ENCODE assay signal across 10 cellular contexts in the genomic region with DNA sequence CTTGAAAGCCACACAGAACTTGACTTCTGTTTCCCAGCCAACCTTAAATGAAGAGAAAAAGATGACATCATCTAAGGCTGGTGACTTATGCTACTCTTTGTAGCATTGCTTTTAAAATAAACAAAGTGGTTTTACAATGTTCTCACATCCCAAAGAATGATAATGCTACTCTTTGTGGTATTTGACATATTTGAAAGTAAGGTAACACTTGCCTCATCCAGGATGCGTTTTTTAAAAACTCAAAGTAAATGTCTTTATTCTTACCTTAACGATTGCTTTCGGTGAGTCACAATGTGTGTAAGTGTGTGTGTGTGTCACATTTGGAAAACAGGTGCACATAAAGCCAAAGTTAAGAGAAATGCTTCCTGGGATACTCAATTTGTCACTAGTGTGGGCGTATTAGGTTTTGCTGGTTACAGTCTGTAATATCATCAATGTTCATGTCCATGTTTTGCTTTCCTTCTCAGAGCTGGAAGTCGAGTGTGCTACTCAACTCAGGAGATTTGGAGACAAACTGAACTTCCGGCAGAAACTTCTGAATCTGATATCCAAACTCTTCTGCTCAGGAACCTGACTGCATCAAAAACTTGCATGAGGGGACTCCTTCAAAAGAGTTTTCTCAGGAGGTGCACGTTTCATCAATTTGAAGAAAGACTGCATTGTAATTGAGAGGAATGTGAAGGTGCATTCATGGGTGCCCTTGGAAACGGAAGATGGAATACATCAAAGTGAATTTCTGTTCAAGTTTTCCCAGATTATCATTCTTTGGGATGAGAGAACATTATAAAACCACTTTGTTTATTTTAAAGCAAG. TPM values are rescaled to one million over a fixed set of nuclear protein-coding genes. Genes with fewer than 3 reads are reported as not detected.
DNase-seq lines count a peak whose midpoint lies in the region; TF ChIP-seq lines count a peak whose summit lies in the region.
"Had no signal": no experiment of that assay in that cellular context is flagged by ENCODE, and none has a peak within 500 bp of the region (broad histone marks: within the 10 kb centered on the region; RNA-seq: fewer than 3 reads in every experiment).

No MANE protein-coding gene starts in this region.

- H3K4me3 ChIP-seq in right atrium auricular region, result no peak overlapping the region

- H3K27ac ChIP-seq in right atrium auricular region, result no peak overlapping the region

- H3K27me3 ChIP-seq in right atrium auricular region, result peaks cover 0 to 11% of the 10 kb centered on the region in 2 donors

- H3K4me1 ChIP-seq in right atrium auricular region, result peaks cover 0 to 24% of the 10 kb centered on the region in 2 donors

- no peaks in the 10 kb centered on the region for H3K36me3 ChIP-seq in right atrium auricular region

- peaks cover 26% of the 10 kb centered on the region for H3K4me1 Mint-ChIP-seq in nephron

- no peak overlapping the region for H3K27ac Mint-ChIP-seq in nephron

- no peak for TF ChIP-seq CTCF in nephron (IDR thresholded peaks at IDR 0.05; ENCODE audit: unreplicated experiment in 3 of 3)
- TF ChIP-seq CTCF in right atrium auricular region (IDR thresholded peaks at IDR 0.05), result no peak

- H3K9me3 ChIP-seq in right atrium auricular region, result no peaks in the 10 kb centered on the region

- peaks cover 3% of the 10 kb centered on the region for H3K36me3 Mint-ChIP-seq in nephron (ENCODE audit: low read depth)

- H3K4me3 Mint-ChIP-seq in nephron, result peak overlapping the region; percentile 33 to 94 (median 39)

- DNase-seq in NCI-H2107 treated with DMSO at 0.1 percent for 48 hours (lab: John Stamatoyannopoulos, UW; ENCODE audit: unreplicated experiment), result peak; percentile 79
- DNase-seq in NCI-H2107 (lab: John Stamatoyannopoulos, UW), result no peak
- peak; percentile 47 for DNase-seq in NAMALWA (ENCODE audit: low spot score)
- peak; percentile 40 for DNase-seq in central memory CD4-positive, alpha-beta T cell
- no peak for DNase-seq in right atrium auricular region (ENCODE audit: low spot score)
- DNase-seq in SKM-1 treated with dmso at 0.1 percent for 144 hours (lab: John Stamatoyannopoulos, UW; ENCODE audit: unreplicated experiment), result no peak
- no peak for DNase-seq in globus pallidus (ENCODE audit: low spot score)
- DNase-seq: SIG-M5; stimulated activated CD4-positive, alpha-beta T cell treated with anti-CD3 and anti-CD28 coated beads, Interleukin-2, amount 100 ng/mL, for 48 hours had no signal

- H3K27me3 Mint-ChIP-seq in nephron (ENCODE audit: low read depth), result peaks cover 86% of the 10 kb centered on the region

- no peaks in the 10 kb centered on the region for H3K9me3 Mint-ChIP-seq in nephron

RNA-seq across cellular contexts. Expression of gene PMAIP1, which starts 2.6 kb away (rescaled TPM):
- under 1 TPM; 0.22 to 0.75 TPM for total RNA-seq in right atrium auricular region

Comparison
In these comparisons a context has a peak if more than half of its experiments do, and no peak if none do; other contexts are left out.
1. DNase-seq: peak in NCI-H2107 treated with DMSO at 0.1 percent for 48 hours (single experiment), NAMALWA (single experiment) and central memory CD4-positive, alpha-beta T cell (single experiment); none in NCI-H2107 (single experiment), right atrium auricular region (single experiment), SKM-1 treated with dmso at 0.1 percent for 144 hours (single experiment) and globus pallidus (single experiment).